In genomic region chr5:143037071-143037470, GRCh38 we compare ENCODE assay signal across 11 cellular contexts.
DNase-seq lines count a peak whose midpoint lies in the region; ATAC-seq, FAIRE-seq and TF ChIP-seq lines count a peak whose summit lies in the region.
"Had no signal": no experiment of that assay in that cellular context is flagged by ENCODE, and none has a peak within 500 bp of the region (broad histone marks: within the 10 kb centered on the region; RNA-seq: fewer than 3 reads in every experiment).

No MANE protein-coding gene starts in this region.

- H3K4me1 Mint-ChIP-seq in activated T-helper 1 cell treated with anti-CD3 and anti-CD28 coated beads, Interleukin-12 subunit alpha, Interleukin-12 subunit beta, Interleukin-2, Interleukin-4 antibody, amounts not matched to agents 30 ng/mL and 10 ng/mL and 1 ng/mL, durations not matched to agents 14 hours and 24 hours and 36 hours (ENCODE audit: low read depth) = peaks cover 65% of the 10 kb centered on the region
- peaks cover 23% of the 10 kb centered on the region for H3K4me1 Mint-ChIP-seq in MCF 10A (ENCODE audit: insufficient read depth, unreplicated experiment)

- no peak overlapping the region for H3K4me3 Mint-ChIP-seq in activated T-helper 1 cell treated with anti-CD3 and anti-CD28 coated beads, Interleukin-12 subunit alpha, Interleukin-12 subunit beta, Interleukin-2, Interleukin-4 antibody, amounts not matched to agents 30 ng/mL and 10 ng/mL and 1 ng/mL, durations not matched to agents 14 hours and 24 hours and 36 hours
- H3K4me3 Mint-ChIP-seq in MCF 10A (ENCODE audit: unreplicated experiment) = no peak overlapping the region

- no peak overlapping the region for H3K14ac ChIP-seq in trophoblast cell (ENCODE audit: low read length)

- H3K36me3 Mint-ChIP-seq in activated T-helper 1 cell treated with anti-CD3 and anti-CD28 coated beads, Interleukin-12 subunit alpha, Interleukin-12 subunit beta, Interleukin-2, Interleukin-4 antibody, amounts not matched to agents 30 ng/mL and 10 ng/mL and 1 ng/mL, durations not matched to agents 14 hours and 24 hours and 36 hours (ENCODE audit: low read depth) = peaks cover 27% of the 10 kb centered on the region
- H3K36me3 Mint-ChIP-seq in MCF 10A (ENCODE audit: insufficient read depth, unreplicated experiment) = no peaks in the 10 kb centered on the region

- no peak overlapping the region for H3K4me2 ChIP-seq in trophoblast cell (ENCODE audit: low read length)

- H2BK12ac ChIP-seq in trophoblast cell (ENCODE audit: low read length) = no peak overlapping the region

- no peak overlapping the region for H4K8ac ChIP-seq in trophoblast cell (ENCODE audit: low read depth, low read length)

- intact Hi-C loops in activated T-helper 1 cell treated with anti-CD3 and anti-CD28 coated beads, Interleukin-12 subunit alpha, Interleukin-12 subunit beta, Interleukin-2, Interleukin-4 antibody, amounts not matched to agents 30 ng/mL and 10 ng/mL and 1 ng/mL, durations not matched to agents 14 hours and 24 hours and 36 hours (cut with micrococcal nuclease) = no loop called here
- intact Hi-C loops in MCF 10A (cut with micrococcal nuclease) = no loop called here

- no peak for TF ChIP-seq CTCF in MCF 10A (IDR thresholded peaks at IDR 0.05; ENCODE audit: unreplicated experiment)

- peak overlapping the region; percentile 83 for H3K27ac Mint-ChIP-seq in activated T-helper 1 cell treated with anti-CD3 and anti-CD28 coated beads, Interleukin-12 subunit alpha, Interleukin-12 subunit beta, Interleukin-2, Interleukin-4 antibody, amounts not matched to agents 30 ng/mL and 10 ng/mL and 1 ng/mL, durations not matched to agents 14 hours and 24 hours and 36 hours
- no peak overlapping the region for H3K27ac Mint-ChIP-seq in MCF 10A (ENCODE audit: low read depth, unreplicated experiment)

- no peaks in the 10 kb centered on the region for H3K9me3 Mint-ChIP-seq in activated T-helper 1 cell treated with anti-CD3 and anti-CD28 coated beads, Interleukin-12 subunit alpha, Interleukin-12 subunit beta, Interleukin-2, Interleukin-4 antibody, amounts not matched to agents 30 ng/mL and 10 ng/mL and 1 ng/mL, durations not matched to agents 14 hours and 24 hours and 36 hours
- H3K9me3 Mint-ChIP-seq in MCF 10A (ENCODE audit: unreplicated experiment) = peaks cover 8% of the 10 kb centered on the region

- 16% methylated on average over 3 of the region's 3 CpGs for WGBS in HUES64
- WGBS in trophoblast cell (ENCODE audit: extremely low coverage, insufficient coverage, insufficient read length) = no CpG with 5 or more reads among the region's 3 CpGs

- no peaks in the 10 kb centered on the region for H3K79me2 ChIP-seq in trophoblast cell (ENCODE audit: control insufficient read depth, insufficient read depth, low read length, poor library complexity)

- H3K9ac ChIP-seq in HUES64 (ENCODE audit: low read depth, low read length) = peak overlapping the region; percentile 13; the same call in 1 of the 2 replicates
- no peak overlapping the region for H3K9ac ChIP-seq in trophoblast cell (ENCODE audit: low read length)

- no peaks in the 10 kb centered on the region for H3K79me1 ChIP-seq in trophoblast cell (ENCODE audit: low read length)

- H4K12ac ChIP-seq in trophoblast cell (ENCODE audit: low read depth, low read length) = no peak overlapping the region

- no peak overlapping the region for H3K18ac ChIP-seq in trophoblast cell (ENCODE audit: low read length)

- H3K4me1 ChIP-seq in HUES64 (ENCODE audit: insufficient read depth, low read length) (peaks cover 39% of the 10 kb centered on the region), trophoblast cell (ENCODE audit: control insufficient read depth in 1 of 2, insufficient read depth in 2 of 2, low read length in 2 of 2) (no peaks in the 10 kb centered on the region)
- H3K4me1 ChIP-seq: colonic mucosa had no signal

- H3K9me3 ChIP-seq in HUES64 (ENCODE audit: insufficient read depth, low read depth, low read length) (no peaks in the 10 kb centered on the region), trophoblast cell (ENCODE audit: insufficient read depth, low read depth, low read length) (no peaks in the 10 kb centered on the region)
- H3K9me3 ChIP-seq: colonic mucosa, gastroesophageal sphincter had no signal

- no peak overlapping the region for H3K4me3 ChIP-seq in HUES64 (ENCODE audit: low read length)
- no peak overlapping the region for H3K4me3 ChIP-seq in trophoblast cell (ENCODE audit: low read depth, low read length)
- H3K4me3 ChIP-seq: colonic mucosa, gastroesophageal sphincter had no signal

- POLR2A ChIA-PET in MCF 10A (lab: Yijun Ruan, JAX) = interaction anchor here (0.6 to 1.0 kb wide), 2 partner anchors 14 to 717 kb away, joined by 3 to 4 read pairs; no protein-coding TSS in a partner anchor

- peak overlapping the region; percentile 93 for H3K27ac ChIP-seq in HUES64 (ENCODE audit: low read depth, low read length)
- H3K27ac ChIP-seq in trophoblast cell (ENCODE audit: low read depth, low read length) = no peak overlapping the region
- H3K27ac ChIP-seq: colonic mucosa, gastroesophageal sphincter had no signal

- ATAC-seq in HG03571 (IDR thresholded peaks at IDR 0.05; ENCODE audit: unreplicated experiment) = no peak
- ATAC-seq: gastroesophageal sphincter had no signal

- CTCF ChIA-PET in MCF 10A (lab: Yijun Ruan, JAX) = interaction anchor here (0.6 to 1.3 kb wide), 2 partner anchors 23 to 450 kb away, joined by 3 read pairs; no protein-coding TSS in a partner anchor

- no peak overlapping the region for H3K23ac ChIP-seq in trophoblast cell (ENCODE audit: low read length)

- H3K27me3 ChIP-seq in HUES64 (ENCODE audit: insufficient read depth, low read length) (no peaks in the 10 kb centered on the region), trophoblast cell (ENCODE audit: insufficient read depth, low read length) (no peaks in the 10 kb centered on the region)
- H3K27me3 ChIP-seq: colonic mucosa, gastroesophageal sphincter had no signal

- FAIRE-seq in islet of Langerhans (lab: Jason Lieb, UNC) = peak; percentile 41
- FAIRE-seq: TTC549 had no signal

- H3K27me3 Mint-ChIP-seq in activated T-helper 1 cell treated with anti-CD3 and anti-CD28 coated beads, Interleukin-12 subunit alpha, Interleukin-12 subunit beta, Interleukin-2, Interleukin-4 antibody, amounts not matched to agents 30 ng/mL and 10 ng/mL and 1 ng/mL, durations not matched to agents 14 hours and 24 hours and 36 hours (ENCODE audit: insufficient read depth) = no peaks in the 10 kb centered on the region
- no peaks in the 10 kb centered on the region for H3K27me3 Mint-ChIP-seq in MCF 10A (ENCODE audit: insufficient read depth, unreplicated experiment)

- no peaks in the 10 kb centered on the region for H3K36me3 ChIP-seq in HUES64 (ENCODE audit: insufficient read depth, low read length)
- no peaks in the 10 kb centered on the region for H3K36me3 ChIP-seq in trophoblast cell (ENCODE audit: control insufficient read depth in 1 of 2, insufficient read depth in 2 of 2, low read length in 2 of 2)

- BruUV-seq in MCF 10A (replicated peaks; lab: Mats Ljungman, UMichigan) = no TSS peak

- no peak overlapping the region for H4K91ac ChIP-seq in trophoblast cell (ENCODE audit: low read depth, low read length)

- no peak overlapping the region for H3K4ac ChIP-seq in trophoblast cell (ENCODE audit: low read depth, low read length)

- no peak overlapping the region for H2BK5ac ChIP-seq in trophoblast cell (ENCODE audit: low read depth, low read length, poor library complexity)

- DNase-seq in NCI-H748 (lab: John Stamatoyannopoulos, UW; ENCODE audit: unreplicated experiment) (peak; percentile 68), NCI-H748 treated with DMSO at 0.1 percent for 48 hours (lab: John Stamatoyannopoulos, UW) (no peak), trophoblast cell (no peak), MCF 10A (ENCODE audit: unreplicated experiment) (no peak)
- no peak for DNase-seq in activated T-helper 1 cell treated with anti-CD3 and anti-CD28 coated beads, Interleukin-12 subunit alpha, Interleukin-12 subunit beta, Interleukin-2, Interleukin-4 antibody, amounts not matched to agents 30 ng/mL and 10 ng/mL and 1 ng/mL, durations not matched to agents 14 hours and 24 hours and 36 hours (ENCODE audit: low spot score)
- DNase-seq: colonic mucosa had no signal

- no peak overlapping the region for H2BK120ac ChIP-seq in trophoblast cell (ENCODE audit: insufficient read depth, low read length, poor library complexity)

- no peak overlapping the region for H2AFZ ChIP-seq in trophoblast cell (ENCODE audit: insufficient read depth, low read length, poor library complexity)

- no peak overlapping the region for H2AK5ac ChIP-seq in trophoblast cell (ENCODE audit: low read length)
